11 cellular contexts compared by ENCODE assay signal in the genomic region with DNA sequence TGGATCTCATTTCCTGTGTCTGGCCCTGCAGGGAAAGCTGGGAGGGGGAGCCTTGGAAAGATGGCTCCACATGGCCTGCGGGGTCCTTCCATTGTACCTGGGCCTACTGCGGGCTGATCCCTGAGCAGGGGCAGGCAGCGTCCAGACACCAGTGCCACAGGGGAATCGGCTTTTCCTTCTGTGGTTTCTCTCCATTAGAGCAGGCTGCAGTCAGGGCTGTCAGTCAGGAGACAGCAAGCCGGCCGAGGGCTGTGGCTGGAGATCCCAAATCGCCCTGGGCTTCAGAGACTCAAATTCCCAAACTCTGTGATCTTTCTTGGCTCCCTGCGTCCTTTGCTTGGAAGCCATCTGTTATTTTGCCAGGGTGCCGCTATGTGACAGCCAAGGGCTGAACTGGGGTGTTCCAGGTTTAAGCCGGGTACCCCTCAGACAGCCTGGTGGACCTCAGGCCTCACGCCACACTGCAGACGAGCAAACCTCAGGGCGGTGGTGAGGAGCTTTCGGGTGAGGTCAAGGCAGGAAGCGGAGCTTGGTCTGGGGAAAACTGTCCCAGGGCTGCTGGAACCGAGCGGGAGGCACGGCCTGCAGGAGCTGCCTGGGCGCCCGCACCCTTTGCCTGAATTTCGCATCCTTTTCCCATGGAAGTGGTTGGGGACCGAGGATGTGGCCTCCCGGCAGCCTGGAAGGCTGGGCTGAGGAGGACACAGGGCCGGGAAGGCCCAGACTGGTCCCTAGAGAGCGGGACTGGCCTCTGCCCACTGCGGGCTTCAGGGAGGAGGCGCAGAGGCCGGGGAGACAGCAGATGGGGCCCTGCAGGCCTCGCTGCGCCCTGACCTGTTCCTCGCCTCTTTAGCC. TPM values are rescaled to one million over a fixed set of nuclear protein-coding genes. Genes with fewer than 3 reads are reported as not detected.
A peak's percentile ranks its signal among the peaks of the same experiment; 100 is the strongest.
DNase-seq lines count a peak whose midpoint lies in the region; ATAC-seq, FAIRE-seq and TF ChIP-seq lines count a peak whose summit lies in the region.
"Had no signal": no experiment of that assay in that cellular context is flagged by ENCODE, and none has a peak within 500 bp of the region (broad histone marks: within the 10 kb centered on the region; RNA-seq: fewer than 3 reads in every experiment).

No MANE protein-coding gene starts in this region.

- H3K27ac ChIP-seq in small intestine (ENCODE audit: low read depth in 1 of 2, low read length in 1 of 2): no peak overlapping the region

- intact Hi-C loops in activated T-helper 2 cell treated with anti-CD3 and anti-CD28 coated beads, Interferon-gamma antibody, Interleukin-2, Interleukin-4, amounts not matched to agents 10 μg/mL and 5 μg/mL and 100 μg/mL, durations not matched to agents 14 hours and 24 hours and 36 hours (cut with micrococcal nuclease): loop anchor here (2.0 kb wide), 1 partner anchor 67 kb away; no protein-coding TSS in a partner anchor

- H3K4me1 Mint-ChIP-seq in activated T-helper 2 cell treated with anti-CD3 and anti-CD28 coated beads, Interferon-gamma antibody, Interleukin-2, Interleukin-4, amounts not matched to agents 10 μg/mL and 5 μg/mL and 100 μg/mL, durations not matched to agents 14 hours and 24 hours and 36 hours (ENCODE audit: low read depth): peaks cover 2% of the 10 kb centered on the region
- peaks cover 8% of the 10 kb centered on the region for H3K4me1 Mint-ChIP-seq in memory B cell
- H3K4me1 Mint-ChIP-seq: neural crest cell had no signal

- no peaks in the 10 kb centered on the region for H3K9me3 Mint-ChIP-seq in activated T-helper 2 cell treated with anti-CD3 and anti-CD28 coated beads, Interferon-gamma antibody, Interleukin-2, Interleukin-4, amounts not matched to agents 10 μg/mL and 5 μg/mL and 100 μg/mL, durations not matched to agents 14 hours and 24 hours and 36 hours
- no peaks in the 10 kb centered on the region for H3K9me3 Mint-ChIP-seq in memory B cell
- H3K9me3 Mint-ChIP-seq: activated naive CD8-positive, alpha-beta T cell treated with anti-CD3 and anti-CD28 coated beads, Interleukin-2, amount 10 ng/mL, durations not matched to agents 7 days and 5 days; neural crest cell had no signal

- no peak for FAIRE-seq in small intestine (lab: Jason Lieb, UNC)

- H3K4me3 Mint-ChIP-seq in activated T-helper 2 cell treated with anti-CD3 and anti-CD28 coated beads, Interferon-gamma antibody, Interleukin-2, Interleukin-4, amounts not matched to agents 10 μg/mL and 5 μg/mL and 100 μg/mL, durations not matched to agents 14 hours and 24 hours and 36 hours (ENCODE audit: low read depth): peak overlapping the region; percentile 33
- H3K4me3 Mint-ChIP-seq in memory B cell: peak overlapping the region; percentile 19
- H3K4me3 Mint-ChIP-seq: activated naive CD8-positive, alpha-beta T cell treated with anti-CD3 and anti-CD28 coated beads, Interleukin-2, amount 10 ng/mL, durations not matched to agents 7 days and 5 days had no signal

- H3K9me3 ChIP-seq in BE2C (no peaks in the 10 kb centered on the region; the same call in 1 of the 2 replicates), HAP-1 (no peaks in the 10 kb centered on the region), small intestine (ENCODE audit: control insufficient read depth, low read depth) (no peaks in the 10 kb centered on the region)

- no peak overlapping the region for H3K27ac Mint-ChIP-seq in activated T-helper 2 cell treated with anti-CD3 and anti-CD28 coated beads, Interferon-gamma antibody, Interleukin-2, Interleukin-4, amounts not matched to agents 10 μg/mL and 5 μg/mL and 100 μg/mL, durations not matched to agents 14 hours and 24 hours and 36 hours
- no peak overlapping the region for H3K27ac Mint-ChIP-seq in memory B cell
- H3K27ac Mint-ChIP-seq: activated naive CD8-positive, alpha-beta T cell treated with anti-CD3 and anti-CD28 coated beads, Interleukin-2, amount 10 ng/mL, durations not matched to agents 7 days and 5 days had no signal

- ATAC-seq in memory B cell (ENCODE audit: low read depth): no peak

- H3K4me1 ChIP-seq in BE2C (peaks cover 3% of the 10 kb centered on the region; the same call in 1 of the 2 replicates), HAP-1 (peaks cover 6% of the 10 kb centered on the region), small intestine (ENCODE audit: control insufficient read depth in 2 of 2, insufficient read depth in 1 of 2, low read depth in 1 of 2, low read length in 1 of 2) (peaks cover 3 to 5% of the 10 kb centered on the region in 2 donors)

- in situ Hi-C loops in HAP-1 (cut with MboI; ENCODE audit: low sequenced_read_pairs): loop anchor here (25.0 kb wide), 1 partner anchor 762 kb away; the partner anchor contains the start of genes APRT and CDT1

- H3K27me3 ChIP-seq in BE2C: peaks cover 10% of the 10 kb centered on the region
- no peaks in the 10 kb centered on the region for H3K27me3 ChIP-seq in HAP-1 (ENCODE audit: low read depth)
- H3K27me3 ChIP-seq in small intestine (ENCODE audit: control insufficient read depth in 2 of 2, insufficient read depth in 2 of 2, low read length in 2 of 2): peaks cover 0 to 3% of the 10 kb centered on the region in 2 donors

- H3K36me3 ChIP-seq in BE2C: no peaks in the 10 kb centered on the region
- peaks cover 21% of the 10 kb centered on the region for H3K36me3 ChIP-seq in HAP-1 (replicated peaks)
- no peaks in the 10 kb centered on the region for H3K36me3 ChIP-seq in small intestine (ENCODE audit: control insufficient read depth in 2 of 2, insufficient read depth in 2 of 2, low read length in 2 of 2)

- no peak overlapping the region for H3K4me3 ChIP-seq in BE2C (ENCODE audit: low read depth, low read length)
- H3K4me3 ChIP-seq in HAP-1: peak overlapping the region; percentile 47
- peak overlapping the region in 1 of 2 donors; percentile 42 for H3K4me3 ChIP-seq in small intestine (ENCODE audit: low read depth in 1 of 2, low read length in 2 of 2)

- DNase-seq in BE2C (peak; percentile 54), HAP-1 (ENCODE audit: low spot score in 2 of 2) (no peak), memory B cell (ENCODE audit: low spot score in 2 of 2) (no peak), NCI-H2081 treated with DMSO at 0.1 percent for 48 hours (lab: John Stamatoyannopoulos, UW) (no peak), SHP77 (lab: John Stamatoyannopoulos, UW) (no peak), small intestine (no peak), GM19240 (ENCODE audit: insufficient read length, low spot score) (no peak)
- no peak for DNase-seq in activated T-helper 2 cell treated with anti-CD3 and anti-CD28 coated beads, Interferon-gamma antibody, Interleukin-2, Interleukin-4, amounts not matched to agents 10 μg/mL and 5 μg/mL and 100 μg/mL, durations not matched to agents 14 hours and 24 hours and 36 hours (ENCODE audit: low spot score)
- DNase-seq: DND-41 had no signal

- WGBS in small intestine, 3 donors: 68 to 76% (median 72%) methylated on average over 30 to 31 of the region's 31 CpGs

- TF ChIP-seq CTCF in BE2C (IDR thresholded peaks at IDR 0.05; ENCODE audit: low read depth, low read length): no peak

- no peaks in the 10 kb centered on the region for H3K36me3 Mint-ChIP-seq in activated T-helper 2 cell treated with anti-CD3 and anti-CD28 coated beads, Interferon-gamma antibody, Interleukin-2, Interleukin-4, amounts not matched to agents 10 μg/mL and 5 μg/mL and 100 μg/mL, durations not matched to agents 14 hours and 24 hours and 36 hours (ENCODE audit: low read depth)
- peaks cover 2% of the 10 kb centered on the region for H3K36me3 Mint-ChIP-seq in memory B cell
- H3K36me3 Mint-ChIP-seq: activated naive CD8-positive, alpha-beta T cell treated with anti-CD3 and anti-CD28 coated beads, Interleukin-2, amount 10 ng/mL, durations not matched to agents 7 days and 5 days had no signal

- H3K27me3 Mint-ChIP-seq in activated T-helper 2 cell treated with anti-CD3 and anti-CD28 coated beads, Interferon-gamma antibody, Interleukin-2, Interleukin-4, amounts not matched to agents 10 μg/mL and 5 μg/mL and 100 μg/mL, durations not matched to agents 14 hours and 24 hours and 36 hours (ENCODE audit: low read depth): peaks cover 15% of the 10 kb centered on the region
- H3K27me3 Mint-ChIP-seq in memory B cell: peaks cover 7% of the 10 kb centered on the region

RNA-seq across cellular contexts. Expression of gene CPNE7, which starts 1.5 kb away (rescaled TPM):
- polyA plus RNA-seq in BE2C (2012; ENCODE audit: insufficient read depth, insufficient read length, low read depth): 14.5 TPM
- 19.8 and 25.7 TPM in 2 replicates for total RNA-seq in activated T-helper 2 cell treated with anti-CD3 and anti-CD28 coated beads, Interferon-gamma antibody, Interleukin-2, Interleukin-4, amounts not matched to agents 10 μg/mL and 5 μg/mL and 100 μg/mL, durations not matched to agents 14 hours and 24 hours and 36 hours
- polyA plus RNA-seq in small intestine: 10 to 100 TPM in 1 of 3 donors, 1 to 10 TPM in 1, under 1 TPM in 1; 0.22 to 20.3 (median 1.9) TPM

RNA-seq across cellular contexts. Expression of gene RPL13, which starts 13.6 kb away (rescaled TPM):
- 3,732 TPM for polyA plus RNA-seq in BE2C (2012; ENCODE audit: insufficient read depth, insufficient read length, low read depth)
- 2,404 and 2,406 TPM in 2 replicates for total RNA-seq in activated T-helper 2 cell treated with anti-CD3 and anti-CD28 coated beads, Interferon-gamma antibody, Interleukin-2, Interleukin-4, amounts not matched to agents 10 μg/mL and 5 μg/mL and 100 μg/mL, durations not matched to agents 14 hours and 24 hours and 36 hours
- polyA plus RNA-seq in small intestine: 1,000 to 10,000 TPM; 3,166 to 8,355 (median 7,366) TPM

RNA-seq across cellular contexts. Expression of gene DPEP1, which starts 39.4 kb away (rescaled TPM):
- polyA plus RNA-seq in BE2C (2012; ENCODE audit: insufficient read depth, insufficient read length, low read depth): 0.91 TPM
- total RNA-seq in activated T-helper 2 cell treated with anti-CD3 and anti-CD28 coated beads, Interferon-gamma antibody, Interleukin-2, Interleukin-4, amounts not matched to agents 10 μg/mL and 5 μg/mL and 100 μg/mL, durations not matched to agents 14 hours and 24 hours and 36 hours: not detected in 2 replicates
- 100 to 1,000 TPM; 125 to 365 (median 319) TPM for polyA plus RNA-seq in small intestine
- total RNA-seq: activated naive CD8-positive, alpha-beta T cell treated with anti-CD3 and anti-CD28 coated beads, Interleukin-2, amount 10 ng/mL, durations not matched to agents 7 days and 5 days had no signal
